In the genomic region with DNA sequence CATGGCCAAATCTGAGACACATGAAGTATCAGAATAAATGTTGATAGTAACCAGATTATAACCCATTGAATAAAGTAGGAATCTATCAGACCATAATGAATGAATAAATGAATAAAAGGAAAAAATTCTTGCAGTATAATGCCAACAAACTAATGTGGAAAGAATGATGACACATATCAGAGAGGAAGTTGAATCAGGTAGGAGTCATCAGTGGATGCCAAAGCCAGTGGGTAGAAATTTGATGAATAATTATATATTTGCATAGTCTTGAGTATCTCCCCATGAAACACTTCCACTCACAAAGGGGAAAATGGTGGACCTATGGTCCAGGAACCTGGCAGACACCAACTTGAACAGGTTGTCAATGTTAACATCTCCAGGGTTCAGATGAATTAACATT, we compare ENCODE assay signal across 1 cellular context.
A peak's percentile ranks its signal among the peaks of the same experiment; 100 is the strongest.
TF ChIP-seq lines count a peak whose summit lies in the region.

No MANE protein-coding gene starts in this region.

TF ChIP-seq in SK-N-SH, 30 proteins besides CTCF, POLR2A, EP300 and RAD21 (continued from another document):
- TF ChIP-seq, protein P1, sequence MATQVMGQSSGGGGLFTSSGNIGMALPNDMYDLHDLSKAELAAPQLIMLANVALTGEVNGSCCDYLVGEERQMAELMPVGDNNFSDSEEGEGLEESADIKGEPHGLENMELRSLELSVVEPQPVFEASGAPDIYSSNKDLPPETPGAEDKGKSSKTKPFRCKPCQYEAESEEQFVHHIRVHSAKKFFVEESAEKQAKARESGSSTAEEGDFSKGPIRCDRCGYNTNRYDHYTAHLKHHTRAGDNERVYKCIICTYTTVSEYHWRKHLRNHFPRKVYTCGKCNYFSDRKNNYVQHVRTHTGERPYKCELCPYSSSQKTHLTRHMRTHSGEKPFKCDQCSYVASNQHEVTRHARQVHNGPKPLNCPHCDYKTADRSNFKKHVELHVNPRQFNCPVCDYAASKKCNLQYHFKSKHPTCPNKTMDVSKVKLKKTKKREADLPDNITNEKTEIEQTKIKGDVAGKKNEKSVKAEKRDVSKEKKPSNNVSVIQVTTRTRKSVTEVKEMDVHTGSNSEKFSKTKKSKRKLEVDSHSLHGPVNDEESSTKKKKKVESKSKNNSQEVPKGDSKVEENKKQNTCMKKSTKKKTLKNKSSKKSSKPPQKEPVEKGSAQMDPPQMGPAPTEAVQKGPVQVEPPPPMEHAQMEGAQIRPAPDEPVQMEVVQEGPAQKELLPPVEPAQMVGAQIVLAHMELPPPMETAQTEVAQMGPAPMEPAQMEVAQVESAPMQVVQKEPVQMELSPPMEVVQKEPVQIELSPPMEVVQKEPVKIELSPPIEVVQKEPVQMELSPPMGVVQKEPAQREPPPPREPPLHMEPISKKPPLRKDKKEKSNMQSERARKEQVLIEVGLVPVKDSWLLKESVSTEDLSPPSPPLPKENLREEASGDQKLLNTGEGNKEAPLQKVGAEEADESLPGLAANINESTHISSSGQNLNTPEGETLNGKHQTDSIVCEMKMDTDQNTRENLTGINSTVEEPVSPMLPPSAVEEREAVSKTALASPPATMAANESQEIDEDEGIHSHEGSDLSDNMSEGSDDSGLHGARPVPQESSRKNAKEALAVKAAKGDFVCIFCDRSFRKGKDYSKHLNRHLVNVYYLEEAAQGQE (IDR thresholded peaks at IDR 0.05; ENCODE audit: low read depth, low read length): no peak
- TF ChIP-seq TCF12 (IDR thresholded peaks at IDR 0.05) (peak; percentile 73), FOSL2 (IDR thresholded peaks at IDR 0.05; ENCODE audit: borderline replicate concordance, low read depth) (peak; percentile 97), ELF1 (IDR thresholded peaks at IDR 0.05) (no peak), TEAD4 (IDR thresholded peaks at IDR 0.05; ENCODE audit: borderline replicate concordance, insufficient read depth) (peak; percentile 66; the same call in 1 of the 2 replicates), GATA2 (CRISPR knock-in tag; IDR thresholded peaks at IDR 0.05) (no peak), RCOR1 (IDR thresholded peaks at IDR 0.05; ENCODE audit: low read length) (no peak), NFIC (IDR thresholded peaks at IDR 0.05; ENCODE audit: borderline replicate concordance) (peak; percentile 84)
